ENCODE assay signal across 4 cellular contexts in genomic region chr18:23990474-23991410, GRCh38.
TF ChIP-seq lines count a peak whose summit lies in the region.

No MANE protein-coding gene starts in this region.

TF ChIP-seq in SK-N-SH treated with all-trans-retinoic acid at 6 μM for 48 hours, 23 proteins besides CTCF, POLR2A, EP300 and RAD21 (continues in another document):
- TF ChIP-seq POU6F1 (CRISPR knock-in tag; IDR thresholded peaks at IDR 0.05; ENCODE audit: borderline replicate concordance, low read depth) (no peak), SNAI2 (CRISPR knock-in tag; IDR thresholded peaks at IDR 0.05) (no peak), ZNF70 (CRISPR knock-in tag; IDR thresholded peaks at IDR 0.05) (no peak), PPARA (CRISPR knock-in tag; IDR thresholded peaks at IDR 0.05; ENCODE audit: borderline replicate concordance) (no peak), ZFP3 (CRISPR knock-in tag; IDR thresholded peaks at IDR 0.05) (no peak), TSHZ2 (CRISPR knock-in tag; IDR thresholded peaks at IDR 0.05) (no peak), TOX (CRISPR knock-in tag; IDR thresholded peaks at IDR 0.05; ENCODE audit: borderline replicate concordance) (no peak), ZNF565 (CRISPR knock-in tag; conservative IDR thresholded peaks at IDR 0.05; ENCODE audit: low read depth) (no peak), ZNF8 (CRISPR knock-in tag; IDR thresholded peaks at IDR 0.05) (no peak), OSR1 (CRISPR knock-in tag; IDR thresholded peaks at IDR 0.05) (no peak), TCF4 (CRISPR knock-in tag; IDR thresholded peaks at IDR 0.05; ENCODE audit: borderline replicate concordance) (no peak)

TF ChIP-seq in SK-N-SH, 30 proteins besides CTCF, POLR2A, EP300 and RAD21:
- TF ChIP-seq YY1 (IDR thresholded peaks at IDR 0.05; ENCODE audit: low read depth) (no peak), SMC3 (IDR thresholded peaks at IDR 0.05; ENCODE audit: low read depth, low read length) (no peak), USF1 (IDR thresholded peaks at IDR 0.05; ENCODE audit: borderline replicate concordance, low read depth) (no peak), NRF1 (IDR thresholded peaks at IDR 0.05; ENCODE audit: low read depth, low read length) (no peak), TCF12 (IDR thresholded peaks at IDR 0.05) (no peak), RCOR1 (IDR thresholded peaks at IDR 0.05; ENCODE audit: low read length) (no peak), PBX3 (IDR thresholded peaks at IDR 0.05) (no peak), TEAD4 (IDR thresholded peaks at IDR 0.05; ENCODE audit: borderline replicate concordance, insufficient read depth) (no peak), CHD2 (IDR thresholded peaks at IDR 0.05; ENCODE audit: low read length, partially characterized antibody) (no peak), NFIC (IDR thresholded peaks at IDR 0.05; ENCODE audit: borderline replicate concordance) (no peak), USF2 (IDR thresholded peaks at IDR 0.05; ENCODE audit: borderline replicate concordance, low read depth, low read length) (no peak), ELF1 (IDR thresholded peaks at IDR 0.05) (no peak), SIN3A (IDR thresholded peaks at IDR 0.05; ENCODE audit: borderline replicate concordance, low read depth, low read length) (no peak), ZBTB33 (IDR thresholded peaks at IDR 0.05; ENCODE audit: borderline replicate concordance, low read depth) (no peak), EZH2phosphoT487 (IDR thresholded peaks at IDR 0.05; ENCODE audit: borderline replicate concordance, low read depth) (no peak)

TF ChIP-seq in IMR-90, 13 proteins besides CTCF, POLR2A, EP300 and RAD21:
- no peak for TF ChIP-seq NFE2L2 (IDR thresholded peaks at IDR 0.05; ENCODE audit: low read depth, low read length)
- peak; percentile 85 for TF ChIP-seq MAFK (IDR thresholded peaks at IDR 0.05; ENCODE audit: low read depth, low read length)

TF ChIP-seq in GM12878, 131 proteins besides CTCF, POLR2A, EP300 and RAD21:
- TF ChIP-seq RB1 (IDR thresholded peaks at IDR 0.05; ENCODE audit: borderline replicate concordance) (no peak), SREBF1 (IDR thresholded peaks at IDR 0.05; ENCODE audit: low read length) (no peak), CREB1 (IDR thresholded peaks at IDR 0.05; ENCODE audit: low read depth) (no peak), ASH2L (IDR thresholded peaks at IDR 0.05; ENCODE audit: borderline replicate concordance, low read depth) (no peak), IRF5 (IDR thresholded peaks at IDR 0.05; ENCODE audit: borderline replicate concordance) (no peak), E2F4 (IDR thresholded peaks at IDR 0.05; ENCODE audit: low read depth, low read length) (no peak), TCF7 (IDR thresholded peaks at IDR 0.05; ENCODE audit: borderline replicate concordance) (no peak), FOS (IDR thresholded peaks at IDR 0.05; ENCODE audit: borderline replicate concordance, extremely low read depth, insufficient read length) (no peak), TCF12 (IDR thresholded peaks at IDR 0.05; ENCODE audit: low read depth, low read length) (no peak), SMARCA5 (IDR thresholded peaks at IDR 0.05) (no peak), SMAD5 (IDR thresholded peaks at IDR 0.05; ENCODE audit: low read depth) (no peak)
